ENCODE assay signal across 22 cellular contexts in genomic region chr9:24487250-24487861, GRCh38. TPM values are rescaled to one million over a fixed set of nuclear protein-coding genes. Genes with fewer than 3 reads are reported as not detected.
DNase-seq lines count a peak whose midpoint lies in the region; ATAC-seq, FAIRE-seq and TF ChIP-seq lines count a peak whose summit lies in the region.
"Had no signal": no experiment of that assay in that cellular context is flagged by ENCODE, and none has a peak within 500 bp of the region (broad histone marks: within the 10 kb centered on the region; RNA-seq: fewer than 3 reads in every experiment).

No MANE protein-coding gene starts in this region.

- H3K9ac ChIP-seq in H9 (ENCODE audit: extremely low read depth, insufficient read length, low read length): no peak overlapping the region
- no peak overlapping the region for H3K9ac ChIP-seq in adipocyte (ENCODE audit: low read length)
- H3K9ac ChIP-seq in neural progenitor cell: no peak overlapping the region
- H3K9ac ChIP-seq: BLaER1 had no signal

- H3K18ac ChIP-seq in H9 (ENCODE audit: insufficient read length, low read depth, low read length): no peak overlapping the region

- no peak overlapping the region for H2AK5ac ChIP-seq in H9 (ENCODE audit: insufficient read length, low read length)

- no peak overlapping the region for H3K4ac ChIP-seq in H9 (ENCODE audit: low read depth, low read length)

- TF ChIP-seq CTCF in H9 (conservative IDR thresholded peaks at IDR 0.05): no peak
- no peak for TF ChIP-seq CTCF in neural progenitor cell (IDR thresholded peaks at IDR 0.05)

- H3K9me3 ChIP-seq in H9 (ENCODE audit: control insufficient read depth, low read depth, low read length) (no peaks in the 10 kb centered on the region), adipocyte (ENCODE audit: control insufficient read depth, low read length) (no peaks in the 10 kb centered on the region), neural progenitor cell (ENCODE audit: low read depth) (no peaks in the 10 kb centered on the region), T-helper 17 cell (ENCODE audit: control insufficient read depth, low read length, poor library complexity, severe bottlenecking) (no peaks in the 10 kb centered on the region)
- H3K9me3 ChIP-seq: BLaER1 had no signal

- no peak overlapping the region for H4K91ac ChIP-seq in H9 (ENCODE audit: insufficient read length, low read depth, low read length)

- no peak overlapping the region for H3T11ph ChIP-seq in H9 (ENCODE audit: low read length)

- no peak for ATAC-seq in T-helper 17 cell
- ATAC-seq: CD8-positive, alpha-beta T cell; HepG2 had no signal

- H3K9me3 Mint-ChIP-seq in H9 (no peaks in the 10 kb centered on the region), neural progenitor cell (no peaks in the 10 kb centered on the region)

- H3K4me3 Mint-ChIP-seq in H9 (no peak overlapping the region), neural progenitor cell (no peak overlapping the region), T-helper 17 cell (no peak overlapping the region)
- H3K4me3 Mint-ChIP-seq: CD8-positive, alpha-beta T cell had no signal

- H2BK120ac ChIP-seq in H9 (ENCODE audit: low read depth, low read length, poor library complexity, severe bottlenecking): no peak overlapping the region

- H4K8ac ChIP-seq in H9 (replicated peaks; ENCODE audit: insufficient read length, low read depth, low read length): no peak overlapping the region

- FAIRE-seq in urothelium cell line (lab: Jason Lieb, UNC): no peak
- FAIRE-seq: A204.1, HepG2 had no signal

- no peak overlapping the region for H2BK5ac ChIP-seq in H9 (ENCODE audit: insufficient read length, low read length)

- no peaks in the 10 kb centered on the region for H3F3A ChIP-seq in neural progenitor cell (ENCODE audit: low read depth)

- no peaks in the 10 kb centered on the region for H3K36me3 ChIP-seq in adipocyte (ENCODE audit: control insufficient read depth, insufficient read depth, low read length, severe bottlenecking)
- H3K36me3 ChIP-seq in neural progenitor cell: no peaks in the 10 kb centered on the region
- H3K36me3 ChIP-seq: BLaER1 had no signal

- H4K20me1 ChIP-seq in H9 (ENCODE audit: control insufficient read depth, insufficient read depth, insufficient read length) (no peaks in the 10 kb centered on the region), neural progenitor cell (ENCODE audit: low read depth) (no peaks in the 10 kb centered on the region)
- H4K20me1 ChIP-seq: BLaER1 had no signal

- H3K23ac ChIP-seq in H9 (ENCODE audit: insufficient read length, low read depth, low read length): no peak overlapping the region

- no peak overlapping the region for H3K14ac ChIP-seq in H9 (ENCODE audit: insufficient read depth, low read length)

- H2BK12ac ChIP-seq in H9 (ENCODE audit: insufficient read length, low read depth, low read length): no peak overlapping the region

- H2AFZ ChIP-seq in H9 (ENCODE audit: low read length) (no peak overlapping the region), neural progenitor cell (replicated peaks) (peak overlapping the region; percentile 80)

- no peaks in the 10 kb centered on the region for H3K79me1 ChIP-seq in H9 (ENCODE audit: insufficient read depth, low read depth, low read length, poor library complexity, severe bottlenecking)

- H3K56ac ChIP-seq in H9 (ENCODE audit: insufficient read length, low read depth, low read length): no peak overlapping the region

- peaks cover 9% of the 10 kb centered on the region for H3K4me1 ChIP-seq in H9 (ENCODE audit: insufficient read depth, low read length)
- peaks cover 10% of the 10 kb centered on the region for H3K4me1 ChIP-seq in adipocyte (ENCODE audit: control insufficient read depth, insufficient read depth, low read length)
- peaks cover 10% of the 10 kb centered on the region for H3K4me1 ChIP-seq in neural progenitor cell
- H3K4me1 ChIP-seq: BLaER1 had no signal

- DNase-seq in H9: no peak
- DNase-seq in adipocyte (ENCODE audit: low read depth): peak; percentile 72
- peak; percentile 14 for DNase-seq in fibroblast of the conjunctiva (ENCODE audit: low read depth)
- DNase-seq in neural progenitor cell (ENCODE audit: low spot score): no peak
- no peak for DNase-seq in NCI-H82 treated with DMSO at 0.1 percent for 48 hours (lab: John Stamatoyannopoulos, UW; ENCODE audit: unreplicated experiment)
- no peak for DNase-seq in urothelium cell line (ENCODE audit: low spot score)
- DNase-seq in NCI-H2227 treated with DMSO at 0.1 percent for 48 hours (lab: John Stamatoyannopoulos, UW): no peak
- DNase-seq in T-helper 17 cell: no peak
- DNase-seq: CD8-positive, alpha-beta T cell; KG1; NCI-H1092; NCI-H146; NCI-H2081; NCI-H524 treated with DMSO at 0.1 percent for 48 hours; NK-92 treated with Interleukin-12 subunit alpha and Interleukin-12 subunit beta, amount 100 ng/mL, for 24 hours; OCI-M1; SHP77 treated with DMSO at 0.1 percent for 48 hours had no signal

- no peaks in the 10 kb centered on the region for H3K27me3 Mint-ChIP-seq in H9 (ENCODE audit: low read depth)
- H3K27me3 Mint-ChIP-seq in neural progenitor cell (ENCODE audit: insufficient read depth, low read depth): no peaks in the 10 kb centered on the region
- H3K27me3 Mint-ChIP-seq in T-helper 17 cell: no peaks in the 10 kb centered on the region

- no peaks in the 10 kb centered on the region for H3K79me2 ChIP-seq in H9 (ENCODE audit: insufficient read depth, low read length)
- no peaks in the 10 kb centered on the region for H3K79me2 ChIP-seq in neural progenitor cell (ENCODE audit: low read depth)

- H3K4me1 Mint-ChIP-seq in H9 (peaks cover 41 to 45% of the 10 kb centered on the region in 2 experiments), neural progenitor cell (peaks cover 3% of the 10 kb centered on the region), T-helper 17 cell (no peaks in the 10 kb centered on the region)

- no peak overlapping the region for H3K4me2 ChIP-seq in H9 (ENCODE audit: insufficient read depth, insufficient read length, low read length)
- peak overlapping the region; percentile 30 for H3K4me2 ChIP-seq in neural progenitor cell
- H3K4me2 ChIP-seq: BLaER1 had no signal

- H3K27ac Mint-ChIP-seq in H9 (peak overlapping the region in 2 of 3 experiments; percentile 82 to 83; a peak in 6 of 7 replicates), neural progenitor cell (no peak overlapping the region), T-helper 17 cell (no peak overlapping the region)
- H3K27ac Mint-ChIP-seq: CD8-positive, alpha-beta T cell had no signal

- no peak overlapping the region for H3K27ac ChIP-seq in H9 (ENCODE audit: insufficient read length, low read depth, low read length)
- H3K27ac ChIP-seq in neural progenitor cell: no peak overlapping the region
- H3K27ac ChIP-seq: BLaER1 had no signal

- H3K36me3 Mint-ChIP-seq in H9 (ENCODE audit: insufficient read depth in 1 of 3, low read depth in 3 of 3) (no peaks in the 10 kb centered on the region), neural progenitor cell (no peaks in the 10 kb centered on the region), T-helper 17 cell (ENCODE audit: low read depth) (no peaks in the 10 kb centered on the region)
- H3K36me3 Mint-ChIP-seq: CD8-positive, alpha-beta T cell had no signal

- H2BK15ac ChIP-seq in H9 (ENCODE audit: low read depth, low read length): no peak overlapping the region

- H2BK20ac ChIP-seq in H9 (ENCODE audit: low read depth, low read length, poor library complexity, severe bottlenecking): peak overlapping the region; percentile 64

- no peak overlapping the region for H4K5ac ChIP-seq in H9 (ENCODE audit: insufficient read length, low read depth, low read length)

- H3K23me2 ChIP-seq in H9 (ENCODE audit: insufficient read length, low read depth, low read length, poor library complexity, severe bottlenecking): no peaks in the 10 kb centered on the region

- H3K4me3 ChIP-seq in adipocyte (ENCODE audit: low read length) (no peak overlapping the region), neural progenitor cell (no peak overlapping the region)
- H3K4me3 ChIP-seq: BLaER1 had no signal

- no CpG with 5 or more reads among the region's 3 CpGs for WGBS in H9 (ENCODE audit: extremely low coverage, insufficient read length, low lambda C conversion rate)

- no peaks in the 10 kb centered on the region for H3K27me3 ChIP-seq in H9 (ENCODE audit: insufficient read depth, low read length)
- no peaks in the 10 kb centered on the region for H3K27me3 ChIP-seq in adipocyte (replicated peaks; ENCODE audit: control insufficient read depth, insufficient read depth, low read length)
- no peaks in the 10 kb centered on the region for H3K27me3 ChIP-seq in neural progenitor cell
- H3K27me3 ChIP-seq: BLaER1 had no signal

RNA-seq across cellular contexts. Expression of gene IZUMO3, which starts 58.3 kb away (rescaled TPM):
- total RNA-seq in H9 (2021) (not detected in 2 replicates), neural progenitor cell (ENCODE audit: low replicate concordance) (not detected in 2 replicates), T-helper 17 cell (not detected)
- total RNA-seq: CD8-positive, alpha-beta T cell; HepG2; MCF 10A; RPMI7951 had no signal

Comparison
In these comparisons a context has a peak if more than half of its experiments do, and no peak if none do; other contexts are left out.
1. DNase-seq: peak in adipocyte (single experiment) and fibroblast of the conjunctiva (single experiment); none in H9 (single experiment), neural progenitor cell (single experiment), NCI-H82 treated with DMSO at 0.1 percent for 48 hours (single experiment), urothelium cell line (single experiment), NCI-H2227 treated with DMSO at 0.1 percent for 48 hours (single experiment) and T-helper 17 cell (0 of 3).
2. H3K27ac Mint-ChIP-seq: peak in H9 (2 of 3); none in neural progenitor cell (single experiment) and T-helper 17 cell (single experiment).